In genomic region chr7:99504603-99505323, GRCh38 we compare ENCODE assay signal across 8 cellular contexts. TPM values are rescaled to one million over a fixed set of nuclear protein-coding genes. Genes with fewer than 3 reads are reported as not detected.
DNase-seq lines count a peak whose midpoint lies in the region; TF ChIP-seq lines count a peak whose summit lies in the region.

ZKSCAN5 (plus strand) TSS chr7:99504662; CDS start chr7:99506045, 1,383 bp downstream.

- H3K27ac ChIP-seq in MM.1S (ENCODE audit: low read length) = peak within 1 kb of the TSS; percentile 61; the same call in 1 of the 2 replicates
- peak within 1 kb of the TSS; percentile 93 to 96 (median 95) for H3K27ac ChIP-seq in stomach

- TF ChIP-seq POLR2A in stomach (IDR thresholded peaks at IDR 0.05) = no peak

- H3K4me3 Mint-ChIP-seq in neural crest cell = peak within 1 kb of the TSS; percentile 98

- intact Hi-C loops in stomach (cut with DNase I; ENCODE audit: low total_unique reads) = loop anchor here (10.0 kb wide), 1 partner anchor 50 kb away; the partner anchor contains the start of genes FAM200A and ZNF655

- TF ChIP-seq CTCF in MM.1S (IDR thresholded peaks at IDR 0.05; ENCODE audit: low read length) = no peak
- TF ChIP-seq CTCF in foreskin fibroblast (IDR thresholded peaks at IDR 0.05; ENCODE audit: low read depth, low read length) = no peak
- no peak for TF ChIP-seq CTCF in neural crest cell (conservative IDR thresholded peaks at IDR 0.05)
- TF ChIP-seq CTCF in stomach (IDR thresholded peaks at IDR 0.05) = peak in 2 of 7 experiments; percentile 13 to 22

- peaks cover 2% of the 10 kb centered on the region for H3K36me3 Mint-ChIP-seq in neural crest cell (ENCODE audit: low read depth)

- H3K27me3 Mint-ChIP-seq in neural crest cell (ENCODE audit: low read depth) = no peaks in the 10 kb centered on the region

- peak within 1 kb of the TSS; percentile 88 for H3K4me2 ChIP-seq in MM.1S (ENCODE audit: low read depth, low read length)

- H3K79me2 ChIP-seq in MM.1S (ENCODE audit: low read length) = peaks cover 37% of the 10 kb centered on the region

- peaks cover 3% of the 10 kb centered on the region for H3F3A ChIP-seq in MM.1S (ENCODE audit: insufficient read depth, low read length)

- peaks cover 36% of the 10 kb centered on the region for H3K4me1 Mint-ChIP-seq in neural crest cell

- H3K36me3 ChIP-seq in HAP-1 (replicated peaks) (no peaks in the 10 kb centered on the region; the same call in 1 of the 2 replicates), MM.1S (replicated peaks; ENCODE audit: insufficient read depth, low read length) (no peaks in the 10 kb centered on the region), stomach (peaks cover 0 to 5% (median 0%) of the 10 kb centered on the region in 4 donors)

- TF ChIP-seq EP300 in stomach (IDR thresholded peaks at IDR 0.05) = no peak

- H3K9ac ChIP-seq in MM.1S (ENCODE audit: low read length) = peak within 1 kb of the TSS; percentile 75

- no peaks in the 10 kb centered on the region for H4K20me1 ChIP-seq in MM.1S (ENCODE audit: insufficient read depth, low read length)

- no peaks in the 10 kb centered on the region for H3K27me3 ChIP-seq in HAP-1 (ENCODE audit: low read depth)
- no peaks in the 10 kb centered on the region for H3K27me3 ChIP-seq in MM.1S (replicated peaks; ENCODE audit: insufficient read depth, low read length)
- no peaks in the 10 kb centered on the region for H3K27me3 ChIP-seq in stomach

- 0 to 1% (median 0%) methylated on average over 45 to 53 of the region's 53 CpGs for WGBS in stomach, 5 donors

- H3K4me1 ChIP-seq in HAP-1 = peaks cover 12% of the 10 kb centered on the region; the same call in 1 of the 2 replicates
- H3K4me1 ChIP-seq in MM.1S (ENCODE audit: low read length) = peaks cover 11% of the 10 kb centered on the region
- peaks cover 26 to 54% (median 46%) of the 10 kb centered on the region in 4 donors for H3K4me1 ChIP-seq in stomach

- H3K9me3 Mint-ChIP-seq in neural crest cell = no peaks in the 10 kb centered on the region

- H2AFZ ChIP-seq in MM.1S (ENCODE audit: low read length) = peak within 1 kb of the TSS; percentile 79

- DNase-seq in G401 (ENCODE audit: low spot score) (peak; percentile 97), HAP-1 (ENCODE audit: low spot score in 2 of 2) (peak; percentile 83 to 94), MM.1S (peak; percentile 96), SHP77 treated with DMSO at 0.1 percent for 48 hours (lab: John Stamatoyannopoulos, UW) (peak; percentile 90), activated gamma-delta T cell (lab: John Stamatoyannopoulos, UW) (peak; percentile 88), foreskin fibroblast (peak; percentile 96 to 99), neural crest cell (ENCODE audit: low read depth, low spot score) (peak; percentile 95), stomach (peak; percentile 99)

- peak within 1 kb of the TSS; percentile 84 for H3K4me3 ChIP-seq in HAP-1
- peak within 1 kb of the TSS; percentile 83 for H3K4me3 ChIP-seq in MM.1S (ENCODE audit: low read length)
- H3K4me3 ChIP-seq in foreskin fibroblast (ENCODE audit: low read depth in 1 of 2, low read length in 2 of 2) = peak within 1 kb of the TSS; percentile 90 to 97
- peak within 1 kb of the TSS; percentile 67 to 82 (median 76) for H3K4me3 ChIP-seq in stomach

- H3K9me3 ChIP-seq in HAP-1 = no peaks in the 10 kb centered on the region
- H3K9me3 ChIP-seq in MM.1S (replicated peaks; ENCODE audit: insufficient read depth, low read length) = no peaks in the 10 kb centered on the region
- no peaks in the 10 kb centered on the region for H3K9me3 ChIP-seq in stomach

- no peaks in the 10 kb centered on the region for H3K9me2 ChIP-seq in MM.1S (replicated peaks; ENCODE audit: insufficient read depth, low read length)

- in situ Hi-C loops in G401 (cut with HindIII; ENCODE audit: low sequenced_read_pairs) = no loop called here
- in situ Hi-C loops in HAP-1 (cut with MboI; ENCODE audit: low sequenced_read_pairs) = no loop called here

- H3K27ac Mint-ChIP-seq in neural crest cell (ENCODE audit: unreplicated experiment) = peak within 1 kb of the TSS; percentile 99

RNA-seq across cellular contexts. Expression of gene ZKSCAN5, which starts in this region (rescaled TPM):
- total RNA-seq in G401 (2014; rRNA removed; shearing (Covaris generic)) = 18.6 and 23.1 TPM in 2 replicates
- total RNA-seq in neural crest cell (21.5 and 21.7 TPM in 2 replicates), stomach (10 to 100 TPM in 1 of 5 donors, 1 to 10 TPM in 3, under 1 TPM in 1; 0.58 to 11.4 (median 4.0) TPM)
- polyA plus RNA-seq in stomach = 1 to 10 TPM; 2.7 to 3.8 (median 2.9) TPM

Comparison
In these comparisons a context has a peak if more than half of its experiments do, and no peak if none do; other contexts are left out.
1. Peak in every context shown above with its lines: DNase-seq, H3K4me3 ChIP-seq and H3K27ac ChIP-seq.